ENCODE assay signal across 2 cellular contexts in the genomic region with DNA sequence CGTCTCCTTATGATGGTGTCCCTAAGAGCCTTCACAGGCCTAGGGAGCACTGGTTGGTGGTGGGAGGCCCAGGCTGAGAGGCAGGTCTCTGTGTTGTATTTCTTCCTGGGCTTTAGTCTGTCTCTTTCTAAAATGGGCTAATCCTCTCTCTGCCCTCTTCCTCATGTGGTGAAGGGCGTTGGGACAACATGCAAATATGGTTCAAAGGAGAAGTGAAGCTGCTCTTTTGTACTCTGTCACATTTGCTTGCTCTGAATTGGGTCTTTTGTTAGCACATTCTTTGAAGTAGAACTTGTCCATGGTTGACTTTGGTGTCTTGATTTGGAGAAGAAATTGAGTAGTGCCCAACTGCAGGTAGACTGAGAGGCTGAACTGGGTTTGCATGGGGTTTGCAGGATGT.
A peak's percentile ranks its signal among the peaks of the same experiment; 100 is the strongest.
TF ChIP-seq lines count a peak whose summit lies in the region.

No MANE protein-coding gene starts in this region.

TF ChIP-seq in GM23338, 12 proteins besides CTCF, POLR2A, EP300 and RAD21 (continues in another document):
- TF ChIP-seq STAT1 (IDR thresholded peaks at IDR 0.05; ENCODE audit: unreplicated experiment): no peak
- TF ChIP-seq EZH2phosphoT487 (IDR thresholded peaks at IDR 0.05; ENCODE audit: unreplicated experiment): no peak
- TF ChIP-seq NANOG (IDR thresholded peaks at IDR 0.05; ENCODE audit: borderline replicate concordance): no peak
- no peak for TF ChIP-seq CREB1 (CRISPR knock-in tag; IDR thresholded peaks at IDR 0.05; ENCODE audit: low read depth)
- TF ChIP-seq, protein P1, sequence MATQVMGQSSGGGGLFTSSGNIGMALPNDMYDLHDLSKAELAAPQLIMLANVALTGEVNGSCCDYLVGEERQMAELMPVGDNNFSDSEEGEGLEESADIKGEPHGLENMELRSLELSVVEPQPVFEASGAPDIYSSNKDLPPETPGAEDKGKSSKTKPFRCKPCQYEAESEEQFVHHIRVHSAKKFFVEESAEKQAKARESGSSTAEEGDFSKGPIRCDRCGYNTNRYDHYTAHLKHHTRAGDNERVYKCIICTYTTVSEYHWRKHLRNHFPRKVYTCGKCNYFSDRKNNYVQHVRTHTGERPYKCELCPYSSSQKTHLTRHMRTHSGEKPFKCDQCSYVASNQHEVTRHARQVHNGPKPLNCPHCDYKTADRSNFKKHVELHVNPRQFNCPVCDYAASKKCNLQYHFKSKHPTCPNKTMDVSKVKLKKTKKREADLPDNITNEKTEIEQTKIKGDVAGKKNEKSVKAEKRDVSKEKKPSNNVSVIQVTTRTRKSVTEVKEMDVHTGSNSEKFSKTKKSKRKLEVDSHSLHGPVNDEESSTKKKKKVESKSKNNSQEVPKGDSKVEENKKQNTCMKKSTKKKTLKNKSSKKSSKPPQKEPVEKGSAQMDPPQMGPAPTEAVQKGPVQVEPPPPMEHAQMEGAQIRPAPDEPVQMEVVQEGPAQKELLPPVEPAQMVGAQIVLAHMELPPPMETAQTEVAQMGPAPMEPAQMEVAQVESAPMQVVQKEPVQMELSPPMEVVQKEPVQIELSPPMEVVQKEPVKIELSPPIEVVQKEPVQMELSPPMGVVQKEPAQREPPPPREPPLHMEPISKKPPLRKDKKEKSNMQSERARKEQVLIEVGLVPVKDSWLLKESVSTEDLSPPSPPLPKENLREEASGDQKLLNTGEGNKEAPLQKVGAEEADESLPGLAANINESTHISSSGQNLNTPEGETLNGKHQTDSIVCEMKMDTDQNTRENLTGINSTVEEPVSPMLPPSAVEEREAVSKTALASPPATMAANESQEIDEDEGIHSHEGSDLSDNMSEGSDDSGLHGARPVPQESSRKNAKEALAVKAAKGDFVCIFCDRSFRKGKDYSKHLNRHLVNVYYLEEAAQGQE (IDR thresholded peaks at IDR 0.05; ENCODE audit: unreplicated experiment): no peak
- no peak for TF ChIP-seq ZNF114 (CRISPR knock-in tag; IDR thresholded peaks at IDR 0.05)
- TF ChIP-seq ZNF331 (CRISPR knock-in tag; IDR thresholded peaks at IDR 0.05; ENCODE audit: low read depth): no peak
- no peak for TF ChIP-seq EZH2 (IDR thresholded peaks at IDR 0.05; ENCODE audit: low read depth, unreplicated experiment)
- TF ChIP-seq POLR2AphosphoS5 (IDR thresholded peaks at IDR 0.05; ENCODE audit: low read depth): no peak
- no peak for TF ChIP-seq JUNB (IDR thresholded peaks at IDR 0.05; ENCODE audit: unreplicated experiment)
- no peak for TF ChIP-seq ETS1 (IDR thresholded peaks at IDR 0.05)

TF ChIP-seq in H1, 55 proteins besides CTCF, POLR2A, EP300 and RAD21:
- TF ChIP-seq, protein P2, sequence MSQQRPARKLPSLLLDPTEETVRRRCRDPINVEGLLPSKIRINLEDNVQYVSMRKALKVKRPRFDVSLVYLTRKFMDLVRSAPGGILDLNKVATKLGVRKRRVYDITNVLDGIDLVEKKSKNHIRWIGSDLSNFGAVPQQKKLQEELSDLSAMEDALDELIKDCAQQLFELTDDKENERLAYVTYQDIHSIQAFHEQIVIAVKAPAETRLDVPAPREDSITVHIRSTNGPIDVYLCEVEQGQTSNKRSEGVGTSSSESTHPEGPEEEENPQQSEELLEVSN (IDR thresholded peaks at IDR 0.05): 0 out of 2 replicates have a peak, but pooled peaks have one; percentile 8
- no peak for TF ChIP-seq SP2 (IDR thresholded peaks at IDR 0.05; ENCODE audit: low read length)
- no peak for TF ChIP-seq SUZ12 (IDR thresholded peaks at IDR 0.05; ENCODE audit: low read length)
